Comparison of ENCODE assay signal across 8 cellular contexts in the genomic region with DNA sequence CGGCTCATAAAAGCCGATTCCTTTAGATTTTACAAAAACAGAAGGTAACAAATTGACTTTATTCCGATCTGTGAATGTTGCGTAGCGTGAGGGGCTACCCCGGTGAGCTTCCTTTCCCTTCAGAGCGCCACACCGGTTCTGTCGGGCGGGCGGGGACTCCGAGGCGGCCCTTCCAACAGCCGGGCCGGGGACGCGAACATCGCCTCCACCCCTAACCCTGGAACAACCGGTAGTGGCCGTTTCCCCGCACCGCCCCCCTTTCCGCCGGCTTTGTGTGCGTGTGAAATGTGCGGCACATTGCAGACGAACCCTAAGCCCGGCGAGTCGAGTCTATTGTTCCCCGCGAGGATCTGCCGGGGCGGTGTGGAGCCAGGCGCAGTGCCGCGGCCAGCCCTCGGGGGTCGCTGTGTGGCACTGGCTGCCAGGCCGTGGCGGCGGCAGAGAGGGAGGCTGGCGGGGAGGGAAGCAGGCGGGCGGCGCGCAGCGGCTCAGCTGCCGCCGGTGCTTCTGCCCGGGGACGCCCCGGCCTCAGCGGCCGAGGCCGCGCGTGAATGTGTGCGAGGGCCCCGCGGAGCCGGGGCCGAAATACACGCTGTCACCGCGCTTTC. TPM values are rescaled to one million over a fixed set of nuclear protein-coding genes. Genes with fewer than 3 reads are reported as not detected.
DNase-seq lines count a peak whose midpoint lies in the region; ATAC-seq and TF ChIP-seq lines count a peak whose summit lies in the region.

No MANE protein-coding gene starts in this region.

- H3K4me3 ChIP-seq in ascending aorta (peak overlapping the region; percentile 74 to 95), rectal smooth muscle tissue (ENCODE audit: low read length) (peak overlapping the region; percentile 82), aorta (ENCODE audit: low read length in 2 of 2) (peak overlapping the region; percentile 72 to 99)

- WGBS in aorta, 2 donors: 1% methylated on average over 51 to 66 of the region's 66 CpGs

- DNase-seq in NCI-H187 (lab: John Stamatoyannopoulos, UW) (peak; percentile 94), T-helper 2 cell (peak; percentile 86 to 99 (median 93)), ascending aorta (ENCODE audit: low spot score in 2 of 2) (peak; percentile 88 to 98), hepatic stellate cell (ENCODE audit: low spot score) (peak; percentile 84), aorta (peak; percentile 98)

- H3K27me3 ChIP-seq in ascending aorta (no peaks in the 10 kb centered on the region), rectal smooth muscle tissue (ENCODE audit: control insufficient read depth, insufficient read depth, low read length) (no peaks in the 10 kb centered on the region), aorta (ENCODE audit: control insufficient read depth in 1 of 2, insufficient read depth in 2 of 2, low read length in 1 of 2) (no peaks in the 10 kb centered on the region)

- no peaks in the 10 kb centered on the region for H3K9me3 ChIP-seq in ascending aorta
- H3K9me3 ChIP-seq in aorta (ENCODE audit: control insufficient read depth, low read length): no peaks in the 10 kb centered on the region

- no peaks in the 10 kb centered on the region for H3K36me3 ChIP-seq in ascending aorta
- no peaks in the 10 kb centered on the region for H3K36me3 ChIP-seq in rectal smooth muscle tissue (ENCODE audit: control insufficient read depth, insufficient read depth, low read length)
- H3K36me3 ChIP-seq in aorta (ENCODE audit: control insufficient read depth in 1 of 2, insufficient read depth in 2 of 2, low read length in 1 of 2): no peaks in the 10 kb centered on the region

- intact Hi-C loops in ascending aorta (cut with DNase I) (loop anchor here (2.0 to 10.0 kb wide), 7 partner anchors 186 to 556 kb away; partner anchors contain the start of genes ANO6 and SCAF11), aorta (cut with DNase I) (loop anchor here (2.0 to 10.0 kb wide), 7 partner anchors 174 to 544 kb away; partner anchors contain the start of genes ANO6 (in 2 of the 2) and SCAF11 (in 1 of the 2))

- peak; percentile 55 for ATAC-seq in GM18505 (IDR thresholded peaks at IDR 0.05; ENCODE audit: unreplicated experiment)
- ATAC-seq in HG02970 (IDR thresholded peaks at IDR 0.05; ENCODE audit: low FRiP score, unreplicated experiment): peak; percentile 60
- ATAC-seq in aorta (ENCODE audit: low FRiP score): peak; percentile 93

- peak; percentile 89 to 97 (median 93) for TF ChIP-seq CTCF in ascending aorta (IDR thresholded peaks at IDR 0.05)

- peak; percentile 84 for TF ChIP-seq POLR2A in GM18505 (IDR thresholded peaks at IDR 0.05; ENCODE audit: borderline replicate concordance, extremely low read depth, insufficient read depth, insufficient read length)

- H3K27ac ChIP-seq in ascending aorta (peak overlapping the region; percentile 99), rectal smooth muscle tissue (ENCODE audit: low read depth, low read length) (peak overlapping the region; percentile 98), aorta (ENCODE audit: low read depth in 1 of 2, low read length in 2 of 2) (peak overlapping the region; percentile 94 to 97)

- H3K4me1 ChIP-seq in ascending aorta (peaks cover 0 to 26% of the 10 kb centered on the region in 2 donors), rectal smooth muscle tissue (ENCODE audit: control insufficient read depth, insufficient read depth, low read length) (peaks cover 24% of the 10 kb centered on the region), aorta (ENCODE audit: control insufficient read depth in 1 of 2, insufficient read depth in 2 of 2, low read length in 2 of 2) (no peaks in the 10 kb centered on the region)

- H3K9ac ChIP-seq in rectal smooth muscle tissue (ENCODE audit: low read length): peak overlapping the region; percentile 73

RNA-seq across cellular contexts. Expression of gene ARID2, which starts 0.8 kb away (rescaled TPM):
- total RNA-seq in ascending aorta (18.4 TPM), aorta (10 to 100 TPM; 41.7 to 50.3 TPM)
- polyA plus RNA-seq in aorta: 1 to 10 TPM; 2.9 to 6.5 TPM

Comparison
In these comparisons a context has a peak if more than half of its experiments do, and no peak if none do; other contexts are left out.
1. Peak in every context shown above with its lines: DNase-seq, ATAC-seq, H3K4me3 ChIP-seq and H3K27ac ChIP-seq.